In genomic region chr20:64040231-64041039, GRCh38 we compare ENCODE assay signal across 1 cellular context.
TF ChIP-seq lines count a peak whose summit lies in the region.

No MANE protein-coding gene starts in this region.

TF ChIP-seq in HepG2, 621 proteins besides CTCF, POLR2A, EP300 and RAD21 (continued from another document):
- TF ChIP-seq ATF6 (CRISPR knock-in tag; conservative IDR thresholded peaks at IDR 0.05) = 0 out of 2 replicates have a peak, but pooled peaks have one; percentile 37
- peak; percentile 8; the same call in 1 of the 2 replicates for TF ChIP-seq ZNF646 (CRISPR knock-in tag; IDR thresholded peaks at IDR 0.05)
